Comparison of ENCODE assay signal across 8 cellular contexts in genomic region chr14:55438066-55438683, GRCh38. TPM values are rescaled to one million over a fixed set of nuclear protein-coding genes. Genes with fewer than 3 reads are reported as not detected.
DNase-seq lines count a peak whose midpoint lies in the region; ATAC-seq and TF ChIP-seq lines count a peak whose summit lies in the region.

No MANE protein-coding gene starts in this region.

- H3K27me3 Mint-ChIP-seq in chondrocyte (ENCODE audit: low read depth) = peaks cover 30% of the 10 kb centered on the region

- no peak overlapping the region for H3K4me3 ChIP-seq in mucosa of descending colon

- peaks cover 5% of the 10 kb centered on the region for H3K9me3 Mint-ChIP-seq in chondrocyte (ENCODE audit: low read depth)

- ATAC-seq in HG03442 (IDR thresholded peaks at IDR 0.05; ENCODE audit: unreplicated experiment) (peak; percentile 59), mucosa of descending colon (peak; percentile 64), HG02759 (IDR thresholded peaks at IDR 0.05; ENCODE audit: unreplicated experiment) (no peak), HG03439 (IDR thresholded peaks at IDR 0.05; ENCODE audit: unreplicated experiment) (no peak), HG02798 (IDR thresholded peaks at IDR 0.05; ENCODE audit: poor library complexity, unreplicated experiment) (no peak)

- no peaks in the 10 kb centered on the region for H3K36me3 ChIP-seq in mucosa of descending colon (ENCODE audit: low read depth)

- no peak overlapping the region for H3K27ac Mint-ChIP-seq in chondrocyte (ENCODE audit: unreplicated experiment)

- intact Hi-C loops in mucosa of descending colon (cut with DNase I, micrococcal nuclease) = loop anchor here in 1 of 2 donors (10.0 kb wide), 1 partner anchor 177 kb away; no protein-coding TSS in a partner anchor

- DNase-seq in DMS53 treated with DMSO at 0.1 percent for 48 hours (lab: John Stamatoyannopoulos, UW; ENCODE audit: unreplicated experiment) = peak; percentile 61
- DNase-seq in NCI-H82 (lab: John Stamatoyannopoulos, UW) = peak; percentile 69
- no peak for DNase-seq in chondrocyte (ENCODE audit: low spot score)
- peak in 1 of 3 donors; percentile 46 for DNase-seq in mucosa of descending colon

- no peak overlapping the region for H3K4me3 Mint-ChIP-seq in chondrocyte (ENCODE audit: unreplicated experiment)

- H3K9me3 ChIP-seq in mucosa of descending colon = no peaks in the 10 kb centered on the region

- H3K4me1 Mint-ChIP-seq in chondrocyte (ENCODE audit: low read depth) = peaks cover 6% of the 10 kb centered on the region

- peak; percentile 85 for TF ChIP-seq CTCF in chondrocyte (IDR thresholded peaks at IDR 0.05)
- no peak for TF ChIP-seq CTCF in mucosa of descending colon (IDR thresholded peaks at IDR 0.05)

- H3K4me1 ChIP-seq in mucosa of descending colon (ENCODE audit: low read depth) = peaks cover 9% of the 10 kb centered on the region

- H3K36me3 Mint-ChIP-seq in chondrocyte (ENCODE audit: low read depth) = peaks cover 1% of the 10 kb centered on the region

RNA-seq across cellular contexts. Expression of gene TBPL2, which starts 2.2 kb away (rescaled TPM):
- total RNA-seq in chondrocyte (not detected in 3 replicates), mucosa of descending colon (not detected)

RNA-seq across cellular contexts. Expression of gene ATG14, which starts 26.5 kb away (rescaled TPM):
- 8.9 to 11.1 TPM (median 10.6 TPM) in 3 replicates for total RNA-seq in chondrocyte
- 10 to 100 TPM in 2 of 3 donors, 1 to 10 TPM in 1; 8.3 to 15.1 (median 10.8) TPM for total RNA-seq in mucosa of descending colon

Comparison
In these comparisons a context has a peak if more than half of its experiments do, and no peak if none do; other contexts are left out.
1. ATAC-seq: peak in HG03442 (single experiment) and mucosa of descending colon (single experiment); none in HG02759 (single experiment), HG03439 (single experiment) and HG02798 (single experiment).